31 cellular contexts compared by ENCODE assay signal in the genomic region with DNA sequence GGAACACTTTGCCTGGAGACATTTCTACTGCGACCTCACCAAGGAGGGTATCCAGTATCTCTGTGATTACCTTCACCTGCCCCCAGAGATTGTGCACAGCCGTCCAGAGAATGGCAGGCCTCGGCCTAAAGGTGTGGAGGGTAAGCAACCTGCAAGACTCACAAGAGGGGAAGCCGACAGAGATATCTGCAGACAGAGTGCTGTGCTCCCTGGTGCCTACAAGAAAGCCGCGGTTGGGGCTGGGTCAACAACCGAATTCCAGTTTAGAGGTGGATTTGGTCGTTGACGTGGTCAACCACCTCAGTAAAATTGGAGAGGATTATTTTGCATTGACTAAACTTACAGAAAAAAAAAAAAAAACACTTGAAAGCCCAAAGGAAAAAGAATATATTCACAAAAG.
DNase-seq lines count a peak whose midpoint lies in the region; ATAC-seq and TF ChIP-seq lines count a peak whose summit lies in the region.
"Had no signal": no experiment of that assay in that cellular context is flagged by ENCODE, and none has a peak within 500 bp of the region (broad histone marks: within the 10 kb centered on the region; RNA-seq: fewer than 3 reads in every experiment).

No MANE protein-coding gene starts in this region.

- no peak overlapping the region for H3K27ac Mint-ChIP-seq in chondrocyte (ENCODE audit: unreplicated experiment)
- H3K27ac Mint-ChIP-seq: B cell; CD14-positive monocyte; CD4-positive, alpha-beta memory T cell; CD4-positive, alpha-beta T cell; CD4-positive, CD25-positive, alpha-beta regulatory T cell; CD8-positive, alpha-beta memory T cell; CD8-positive, alpha-beta T cell had no signal

- no peak overlapping the region for H3K4me3 ChIP-seq in right atrium auricular region
- H3K4me3 ChIP-seq: A549; BLaER1; BLaER1 treated with 17β-estradiol and CSF1 and Interleukin-3, amounts not matched to agents 10 nM and 100 nM had no signal

- H3K27me3 Mint-ChIP-seq in chondrocyte (ENCODE audit: low read depth), result peaks cover 4% of the 10 kb centered on the region
- H3K27me3 Mint-ChIP-seq: B cell; CD4-positive, alpha-beta memory T cell; CD4-positive, alpha-beta T cell; CD4-positive, CD25-positive, alpha-beta regulatory T cell; CD8-positive, alpha-beta memory T cell had no signal

- ATAC-seq in Right ventricle myocardium inferior, result no peak
- ATAC-seq: A549; CD8-positive, alpha-beta T cell had no signal

- DNase-seq in Right ventricle myocardium inferior (ENCODE audit: missing footprints), result peak; percentile 18
- no peak for DNase-seq in right atrium auricular region (ENCODE audit: low spot score)
- peak; percentile 73 for DNase-seq in chondrocyte (ENCODE audit: low spot score)
- DNase-seq in superior temporal gyrus (ENCODE audit: extremely low spot score), result no peak
- DNase-seq: 8988T; ACHN; AML-193; BE2C; C1 segment of cervical spinal cord; Caco-2; Calu3; CD4-positive, alpha-beta memory T cell; CD4-positive, alpha-beta T cell; CD4-positive, CD25-positive, alpha-beta regulatory T cell; CD8-positive, alpha-beta memory T cell; CD8-positive, alpha-beta T cell; COR-L47; DMS 273 treated with DMSO at 0.1 percent for 48 hours; DMS153; DMS53; DMS79; DMS79 treated with DMSO at 0.1 percent for 48 hours; DND-41; EL had no signal

- no peak overlapping the region for H3K27ac ChIP-seq in right atrium auricular region
- H3K27ac ChIP-seq: 22Rv1; A549; BLaER1; BLaER1 treated with 17β-estradiol and CSF1 and Interleukin-3, amounts not matched to agents 10 nM and 100 nM; C4-2B had no signal

- TF ChIP-seq CTCF in right atrium auricular region (IDR thresholded peaks at IDR 0.05), result no peak
- TF ChIP-seq CTCF in chondrocyte (IDR thresholded peaks at IDR 0.05), result no peak

- H3K36me3 ChIP-seq in right atrium auricular region, result no peaks in the 10 kb centered on the region
- H3K36me3 ChIP-seq: BE2C; BLaER1; BLaER1 treated with 17β-estradiol and CSF1 and Interleukin-3, amounts not matched to agents 10 nM and 100 nM had no signal

- H3K27me3 ChIP-seq in right atrium auricular region, result no peaks in the 10 kb centered on the region
- H3K27me3 ChIP-seq: BE2C; BLaER1; BLaER1 treated with 17β-estradiol and CSF1 and Interleukin-3, amounts not matched to agents 10 nM and 100 nM had no signal

- no peak overlapping the region for H3K4me3 Mint-ChIP-seq in chondrocyte (ENCODE audit: unreplicated experiment)
- H3K4me3 Mint-ChIP-seq: B cell; CD14-positive monocyte; CD4-positive, alpha-beta memory T cell; CD4-positive, alpha-beta T cell; CD4-positive, CD25-positive, alpha-beta regulatory T cell; CD8-positive, alpha-beta memory T cell; CD8-positive, alpha-beta T cell had no signal

- H3K36me3 Mint-ChIP-seq in chondrocyte (ENCODE audit: low read depth), result no peaks in the 10 kb centered on the region
- H3K36me3 Mint-ChIP-seq: CD14-positive monocyte; CD4-positive, alpha-beta memory T cell; CD8-positive, alpha-beta memory T cell; CD8-positive, alpha-beta T cell had no signal

- H3K4me1 Mint-ChIP-seq in chondrocyte (ENCODE audit: low read depth), result no peaks in the 10 kb centered on the region
- H3K4me1 Mint-ChIP-seq: B cell; CD14-positive monocyte; CD4-positive, alpha-beta memory T cell; CD4-positive, CD25-positive, alpha-beta regulatory T cell; CD8-positive, alpha-beta memory T cell had no signal

- no peaks in the 10 kb centered on the region for H3K9me3 ChIP-seq in right atrium auricular region
- H3K9me3 ChIP-seq: A549; BE2C; BLaER1; BLaER1 treated with 17β-estradiol and CSF1 and Interleukin-3, amounts not matched to agents 10 nM and 100 nM; Caco-2 had no signal

- H3K4me1 ChIP-seq in right atrium auricular region, result no peaks in the 10 kb centered on the region
- H3K4me1 ChIP-seq: A549; BLaER1; BLaER1 treated with 17β-estradiol and CSF1 and Interleukin-3, amounts not matched to agents 10 nM and 100 nM; Caco-2 had no signal

- intact Hi-C loops in Right ventricle myocardium inferior (cut with DNase I), result no loop called here

- H3K9me3 Mint-ChIP-seq in chondrocyte (ENCODE audit: low read depth), result peaks cover 5% of the 10 kb centered on the region

Comparison
In these comparisons a context has a peak if more than half of its experiments do, and no peak if none do; other contexts are left out.
1. DNase-seq: peak in Right ventricle myocardium inferior (single experiment) and chondrocyte (single experiment); none in right atrium auricular region (single experiment) and superior temporal gyrus (single experiment).